In the genomic region with DNA sequence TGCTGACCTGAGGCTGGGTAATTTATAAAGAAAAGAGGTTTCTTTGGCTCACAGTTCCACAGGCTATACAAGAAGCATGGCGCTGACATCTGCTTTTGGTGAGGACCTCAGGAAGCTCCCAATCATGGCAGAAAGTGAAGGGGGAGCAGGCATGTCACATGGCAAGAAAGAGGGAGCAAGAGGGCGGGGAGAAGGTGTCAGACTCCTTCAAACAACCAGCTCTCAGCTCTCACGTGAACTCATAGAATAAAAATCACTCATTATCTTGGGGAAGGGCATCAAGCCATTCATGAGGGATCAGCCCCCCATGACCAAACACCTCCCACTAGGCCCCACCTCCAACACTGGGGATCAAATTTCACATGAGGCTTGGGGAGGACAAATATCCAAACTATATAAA, we compare ENCODE assay signal across 22 cellular contexts.
"Had no signal": no experiment of that assay in that cellular context is flagged by ENCODE, and none has a peak within 500 bp of the region (broad histone marks: within the 10 kb centered on the region; RNA-seq: fewer than 3 reads in every experiment).

No MANE protein-coding gene starts in this region.

- DNase-seq: activated CD4-positive, alpha-beta T cell treated with anti-CD3 and anti-CD28 coated beads, Interleukin-2, amount 50 U/mL, for 1 hour; activated CD4-positive, CD25-positive, alpha-beta regulatory T cell; activated CD8-positive, alpha-beta T cell treated with anti-CD3 and anti-CD28 coated beads for 36 hours; activated effector memory CD4-positive, alpha-beta T cell treated with Interleukin-2 at 50 U/mL for 16 hours; activated naive CD4-positive, alpha-beta T cell; activated T-cell treated with anti-CD3 and anti-CD28 coated beads, Interleukin-2, amount 50 U/mL, for 24 hours; body of pancreas; MG63; MV-4-11; NCI-H1092 treated with DMSO at 0.1 percent for 48 hours; NCI-H1417 treated with DMSO at 0.1 percent for 48 hours; NCI-H1694; NCI-H2029; NCI-H2107; NK-92 treated with Interleukin-12 subunit alpha and Interleukin-12 subunit beta, amount 100 ng/mL, for 24 hours; OCI-M1; T1000 had no signal

- H3K27ac ChIP-seq: ascending aorta, body of pancreas, SK-N-MC, VCaP had no signal

- H3K9me3 ChIP-seq: ascending aorta, body of pancreas, MG63 had no signal

- H3K4me1 ChIP-seq: ascending aorta, body of pancreas had no signal

- H3K27me3 ChIP-seq: ascending aorta, body of pancreas, MG63 had no signal

- H3K4me3 ChIP-seq: ascending aorta, body of pancreas, MG63, SK-N-MC had no signal

- H3K36me3 ChIP-seq: ascending aorta, MG63 had no signal

- ATAC-seq: activated CD8-positive, alpha-beta T cell treated with anti-CD3 and anti-CD28 coated beads for 36 hours; body of pancreas; Panc1; Right ventricle myocardium inferior had no signal
